9 cellular contexts compared by ENCODE assay signal in genomic region chr6:104326173-104327001, GRCh38.
DNase-seq lines count a peak whose midpoint lies in the region; ATAC-seq and TF ChIP-seq lines count a peak whose summit lies in the region.
"Had no signal": no experiment of that assay in that cellular context is flagged by ENCODE, and none has a peak within 500 bp of the region (broad histone marks: within the 10 kb centered on the region; RNA-seq: fewer than 3 reads in every experiment).

No MANE protein-coding gene starts in this region.

- ATAC-seq in GM18502 (IDR thresholded peaks at IDR 0.05; ENCODE audit: poor library complexity, unreplicated experiment) (peak; percentile 77), HG02885 (IDR thresholded peaks at IDR 0.05; ENCODE audit: poor library complexity, unreplicated experiment) (peak; percentile 54), lower lobe of right lung (peak; percentile 48 to 64)
- ATAC-seq: stimulated activated memory B cell treated with anti-CD40 and anti-IgM and Interleukin-4, amounts not matched to agents 10 μg/mL and 1 μg/mL and 100 μg/mL, for 72 hours had no signal

- H3K36me3 ChIP-seq in lower lobe of right lung = no peaks in the 10 kb centered on the region

- H3K4me1 ChIP-seq in lower lobe of right lung = peaks cover 11% of the 10 kb centered on the region

- intact Hi-C loops in lower lobe of right lung (cut with DNase I) = no loop called here

- DNase-seq in SIG-M5 (lab: John Stamatoyannopoulos, UW) = peak; percentile 44
- no peak for DNase-seq in lower lobe of right lung
- no peak for DNase-seq in NCI-H510A (lab: John Stamatoyannopoulos, UW)
- DNase-seq in NCI-H748 (lab: John Stamatoyannopoulos, UW; ENCODE audit: unreplicated experiment) = no peak
- DNase-seq in dermis blood vessel endothelial cell = no peak
- DNase-seq in NCI-H526 (lab: John Stamatoyannopoulos, UW) = no peak

- no peak overlapping the region for H3K4me3 ChIP-seq in lower lobe of right lung

- TF ChIP-seq CTCF in lower lobe of right lung (IDR thresholded peaks at IDR 0.05) = no peak

- no peaks in the 10 kb centered on the region for H3K9me3 ChIP-seq in lower lobe of right lung

- H3K27ac ChIP-seq in lower lobe of right lung = no peak overlapping the region

- H3K27me3 ChIP-seq in lower lobe of right lung (ENCODE audit: low read depth) = no peaks in the 10 kb centered on the region
